Comparison of ENCODE assay signal across 8 cellular contexts in genomic region chr12:62603811-62604098, GRCh38.
A peak's percentile ranks its signal among the peaks of the same experiment; 100 is the strongest.
DNase-seq lines count a peak whose midpoint lies in the region; ATAC-seq, FAIRE-seq and TF ChIP-seq lines count a peak whose summit lies in the region.

No MANE protein-coding gene starts in this region.

- H3K4me2 ChIP-seq in A549 = peak overlapping the region; percentile 84

- H3K4me3 ChIP-seq in A549 (peak overlapping the region; percentile 65), muscle layer of duodenum (ENCODE audit: low read depth in 1 of 2, low read length in 2 of 2) (peak overlapping the region; percentile 90 to 93)
- peak overlapping the region; percentile 85 for H3K4me3 ChIP-seq in Jurkat, Clone E6-1 (ENCODE audit: low read length)

- H3K27ac Mint-ChIP-seq in chondrocyte (ENCODE audit: unreplicated experiment) = peak overlapping the region; percentile 99

- H3K9me3 Mint-ChIP-seq in chondrocyte (ENCODE audit: low read depth) = no peaks in the 10 kb centered on the region

- FAIRE-seq in A549 (lab: Jason Lieb, UNC) = no peak

- no peaks in the 10 kb centered on the region for H3K27me3 ChIP-seq in muscle layer of duodenum (ENCODE audit: low read depth, low read length)

- H3K4me3 Mint-ChIP-seq in chondrocyte (ENCODE audit: unreplicated experiment) = peak overlapping the region; percentile 86

- peaks cover 54% of the 10 kb centered on the region for H3K4me1 ChIP-seq in A549
- peaks cover 0 to 6% of the 10 kb centered on the region in 2 donors for H3K4me1 ChIP-seq in muscle layer of duodenum (ENCODE audit: control insufficient read depth in 1 of 2, insufficient read depth in 2 of 2, low read length in 2 of 2)

- TF ChIP-seq RAD21 in A549 (conservative IDR thresholded peaks at IDR 0.05 in 1 of 2, IDR thresholded peaks at IDR 0.05 in 1 of 2) = no peak; a peak in 1 of 5 replicates

- peaks cover 2% of the 10 kb centered on the region for H3K36me3 Mint-ChIP-seq in chondrocyte (ENCODE audit: low read depth)

- no peaks in the 10 kb centered on the region for H3K27me3 Mint-ChIP-seq in chondrocyte (ENCODE audit: low read depth)

- WGBS in A549 (ENCODE audit: missing lambda C conversion rate) = under 1% methylated on average over 14 of the region's 14 CpGs

- H3K36me3 ChIP-seq in muscle layer of duodenum (ENCODE audit: control insufficient read depth in 1 of 2, insufficient read depth in 2 of 2, low read length in 2 of 2) = peaks cover 0 to 11% of the 10 kb centered on the region in 2 donors

- CTCF ChIA-PET in A549 (lab: Yijun Ruan, JAX) = interaction anchor here (0.5 to 2.5 kb wide), 15 partner anchors 12 to 465 kb away, joined by 3 to 44 read pairs (median 4); no protein-coding TSS in a partner anchor

- DNase-seq in A549 (ENCODE audit: low read depth in 1 of 2, low spot score in 1 of 2) (no peak), chondrocyte (ENCODE audit: low spot score) (no peak), islet precursor cell (no peak), RKO (ENCODE audit: low spot score) (no peak), DMS153 (lab: John Stamatoyannopoulos, UW) (no peak)
- DNase-seq in Jurkat, Clone E6-1 (ENCODE audit: low read depth, low spot score) = no peak

- H3K27ac ChIP-seq in A549 (peak overlapping the region; percentile 98), muscle layer of duodenum (ENCODE audit: low read length) (peak overlapping the region; percentile 95)

- no peak for TF ChIP-seq POLR2A in A549 (IDR thresholded peaks at IDR 0.05; ENCODE audit: low read length)

- TF ChIP-seq CTCF in A549 (IDR thresholded peaks at IDR 0.05) (no peak), chondrocyte (IDR thresholded peaks at IDR 0.05) (no peak)

- POLR2A ChIA-PET in A549 (lab: Yijun Ruan, JAX) = interaction anchor here (0.6 to 2.3 kb wide), 27 partner anchors 8 to 465 kb away, joined by 3 to 34 read pairs (median 3); partner anchors contain the start of gene MON2

- no peak for TF ChIP-seq EP300 in A549 (IDR thresholded peaks at IDR 0.05)

- peaks cover 45% of the 10 kb centered on the region for H3K4me1 Mint-ChIP-seq in chondrocyte (ENCODE audit: low read depth)

- H3K9me3 ChIP-seq in A549 (no peaks in the 10 kb centered on the region), muscle layer of duodenum (ENCODE audit: control insufficient read depth in 1 of 2, low read length in 2 of 2) (no peaks in the 10 kb centered on the region)

- ATAC-seq in A549 (no peak), HG03432 (IDR thresholded peaks at IDR 0.05; ENCODE audit: unreplicated experiment) (no peak)

TF ChIP-seq in A549, 52 proteins besides CTCF, POLR2A, EP300 and RAD21:
- TF ChIP-seq PHF8 (IDR thresholded peaks at IDR 0.05; ENCODE audit: borderline replicate concordance, low read depth) (peak; percentile 5; the same call in 1 of the 2 replicates), GATA3 (IDR thresholded peaks at IDR 0.05; ENCODE audit: borderline replicate concordance) (peak; percentile 5; the same call in 1 of the 2 replicates), ZSCAN20 (CRISPR knock-in tag; IDR thresholded peaks at IDR 0.05) (no peak)
